In genomic region chr2:220478305-220479058, GRCh38 we compare ENCODE assay signal across 1 cellular context.
TF ChIP-seq lines count a peak whose summit lies in the region.

No MANE protein-coding gene starts in this region.

TF ChIP-seq in neural cell, 6 proteins besides CTCF, POLR2A, EP300 and RAD21 (continued from another document):
- no peak for TF ChIP-seq REST (IDR thresholded peaks at IDR 0.05; ENCODE audit: borderline replicate concordance)
- no peak for TF ChIP-seq MXI1 (conservative IDR thresholded peaks at IDR 0.05; ENCODE audit: poor library complexity, severe bottlenecking)
TF ChIP-seq in neural cell: peak in this region for 1.
